Comparison of ENCODE assay signal across 8 cellular contexts in genomic region chr6:107460074-107460631, GRCh38. TPM values are rescaled to one million over a fixed set of nuclear protein-coding genes. Genes with fewer than 3 reads are reported as not detected.
A peak's percentile ranks its signal among the peaks of the same experiment; 100 is the strongest.
DNase-seq lines count a peak whose midpoint lies in the region; ATAC-seq and TF ChIP-seq lines count a peak whose summit lies in the region.

No MANE protein-coding gene starts in this region.

- H3K36me3 ChIP-seq in CD8-positive, alpha-beta T cell (ENCODE audit: insufficient read depth, low read length) = no peaks in the 10 kb centered on the region
- H3K36me3 ChIP-seq in breast epithelium (no peaks in the 10 kb centered on the region), mesendoderm (ENCODE audit: control insufficient read depth, insufficient read depth, low read length) (no peaks in the 10 kb centered on the region), vagina (no peaks in the 10 kb centered on the region)

- no peak overlapping the region for H2BK5ac ChIP-seq in mesendoderm (ENCODE audit: low read length)

- H3K27ac Mint-ChIP-seq in CD8-positive, alpha-beta T cell = peak overlapping the region; percentile 98

- H3K4me2 ChIP-seq in mesendoderm (ENCODE audit: low read length) = peak overlapping the region; percentile 39

- H3K4ac ChIP-seq in mesendoderm (ENCODE audit: low read depth, low read length) = no peak overlapping the region

- H3K27me3 Mint-ChIP-seq in CD8-positive, alpha-beta T cell (ENCODE audit: low read depth) = no peaks in the 10 kb centered on the region

- no peak overlapping the region for H2AK5ac ChIP-seq in mesendoderm (ENCODE audit: low read length)

- no peak for TF ChIP-seq CTCF in CD8-positive, alpha-beta T cell (IDR thresholded peaks at IDR 0.05)
- TF ChIP-seq CTCF in NB4 (IDR thresholded peaks at IDR 0.05; ENCODE audit: low read depth, low read length) = no peak
- no peak for TF ChIP-seq CTCF in breast epithelium (IDR thresholded peaks at IDR 0.05)
- TF ChIP-seq CTCF in vagina (IDR thresholded peaks at IDR 0.05) = peak in 1 of 3 experiments; percentile 8

- no peak overlapping the region for H4K8ac ChIP-seq in mesendoderm (ENCODE audit: low read depth, low read length)

- no peak overlapping the region for H2BK120ac ChIP-seq in mesendoderm (ENCODE audit: low read depth, low read length)

- H3K36me3 Mint-ChIP-seq in CD8-positive, alpha-beta T cell = peaks cover 23% of the 10 kb centered on the region

- H3K79me2 ChIP-seq in mesendoderm (ENCODE audit: control insufficient read depth, insufficient read depth, low read length) = no peaks in the 10 kb centered on the region

- H3K56ac ChIP-seq in mesendoderm (ENCODE audit: low read length) = peak overlapping the region; percentile 82

- H3K4me3 ChIP-seq in CD8-positive, alpha-beta T cell (ENCODE audit: low read depth, low read length) = peak overlapping the region; percentile 93
- H3K4me3 ChIP-seq in NB4 (ENCODE audit: low read depth, low read length) (peak overlapping the region; percentile 96), breast epithelium (peak overlapping the region; percentile 78 to 83 (median 80)), mesendoderm (ENCODE audit: low read length) (peak overlapping the region; percentile 8), vagina (peak overlapping the region; percentile 88 to 92)

- peak overlapping the region; percentile 69 for H3K27ac ChIP-seq in CD8-positive, alpha-beta T cell (ENCODE audit: low read depth, low read length)
- H3K27ac ChIP-seq in breast epithelium = peak overlapping the region; percentile 82 to 95
- H3K27ac ChIP-seq in mesendoderm (ENCODE audit: low read depth, low read length) = no peak overlapping the region
- H3K27ac ChIP-seq in vagina = peak overlapping the region; percentile 81

- no peak overlapping the region for H2BK15ac ChIP-seq in mesendoderm (replicated peaks; ENCODE audit: low read depth)

- peaks cover 14% of the 10 kb centered on the region for H3K4me1 ChIP-seq in CD8-positive, alpha-beta T cell (ENCODE audit: insufficient read depth, low read length)
- peaks cover 0 to 3% of the 10 kb centered on the region in 2 donors for H3K4me1 ChIP-seq in breast epithelium
- peaks cover 2% of the 10 kb centered on the region for H3K4me1 ChIP-seq in mesendoderm (ENCODE audit: control insufficient read depth, low read depth, low read length)
- peaks cover 18% of the 10 kb centered on the region for H3K4me1 ChIP-seq in vagina

- H3K4me1 Mint-ChIP-seq in CD8-positive, alpha-beta T cell (ENCODE audit: low read depth) = peaks cover 28% of the 10 kb centered on the region

- H4K5ac ChIP-seq in mesendoderm (ENCODE audit: low read length) = no peak overlapping the region

- H3K4me3 Mint-ChIP-seq in CD8-positive, alpha-beta T cell = peak overlapping the region; percentile 98

- POLR2A ChIA-PET in CD8-positive, alpha-beta T cell (lab: Charles Lee) = interaction anchor here (1.0 to 1.5 kb wide), 9 partner anchors 8 to 801 kb away, joined by 3 to 6 read pairs (median 4); partner anchors contain the start of genes BEND3 and SOBP

- H3K27me3 ChIP-seq in CD8-positive, alpha-beta T cell (ENCODE audit: insufficient read depth, low read length) = no peaks in the 10 kb centered on the region
- H3K27me3 ChIP-seq in breast epithelium (no peaks in the 10 kb centered on the region), mesendoderm (ENCODE audit: insufficient read depth, low read length, poor library complexity) (no peaks in the 10 kb centered on the region), vagina (no peaks in the 10 kb centered on the region)

- intact Hi-C loops in CD8-positive, alpha-beta T cell (cut with DNase I, micrococcal nuclease) = loop anchor here in 1 of 2 experiments (2.0 to 10.0 kb wide), 5 partner anchors 29 to 835 kb away; partner anchors contain the start of genes OSTM1, QRSL1, RTN4IP1 and SEC63
- intact Hi-C loops in breast epithelium (cut with DNase I; ENCODE audit: low total_unique reads) = no loop called here
- intact Hi-C loops in vagina (cut with DNase I) = no loop called here

- no CpG with 5 or more reads among the region's 22 CpGs for WGBS in mesendoderm (ENCODE audit: extremely low coverage, insufficient coverage, low lambda C conversion rate)

- TF ChIP-seq POLR2A in NB4 (IDR thresholded peaks at IDR 0.05; ENCODE audit: extremely low read depth, insufficient read length) (no peak), breast epithelium (IDR thresholded peaks at IDR 0.05) (no peak), vagina (IDR thresholded peaks at IDR 0.05) (no peak)

- H3K9me3 Mint-ChIP-seq in CD8-positive, alpha-beta T cell = no peaks in the 10 kb centered on the region

- H3K9me3 ChIP-seq in CD8-positive, alpha-beta T cell (ENCODE audit: low read length) = no peaks in the 10 kb centered on the region
- H3K9me3 ChIP-seq in breast epithelium = no peaks in the 10 kb centered on the region
- no peaks in the 10 kb centered on the region for H3K9me3 ChIP-seq in vagina

- H3K23ac ChIP-seq in mesendoderm (ENCODE audit: low read length) = no peak overlapping the region

- CTCF ChIA-PET in CD8-positive, alpha-beta T cell (lab: Charles Lee) = interaction anchor here (0.7 to 1.5 kb wide), 4 partner anchors 10 to 498 kb away, joined by 3 to 7 read pairs (median 3); partner anchors contain the start of gene SEC63

- peaks cover 2% of the 10 kb centered on the region for H3K79me1 ChIP-seq in mesendoderm (ENCODE audit: low read length)

- H3K9ac ChIP-seq in mesendoderm (ENCODE audit: low read length) = peak overlapping the region; percentile 66

- ATAC-seq in CD8-positive, alpha-beta T cell = no peak
- ATAC-seq in HG03095 (IDR thresholded peaks at IDR 0.05; ENCODE audit: unreplicated experiment) (no peak), HG03039 (IDR thresholded peaks at IDR 0.05; ENCODE audit: unreplicated experiment) (no peak)

- H3K18ac ChIP-seq in mesendoderm (ENCODE audit: low read length) = peak overlapping the region; percentile 13

- no peak for DNase-seq in CD8-positive, alpha-beta T cell
- DNase-seq in NB4 (ENCODE audit: low read depth) (no peak), breast epithelium (ENCODE audit: low spot score in 2 of 2) (no peak), mesendoderm (no peak), vagina (ENCODE audit: extremely low spot score in 2 of 2) (no peak)
- no peak for DNase-seq in stimulated activated naive CD4-positive, alpha-beta T cell treated with Interleukin-2 at 50 U/mL for 16 hours (lab: John Stamatoyannopoulos, UW)

RNA-seq across cellular contexts. Expression of gene PDSS2, which starts 0.8 kb away (rescaled TPM):
- total RNA-seq in CD8-positive, alpha-beta T cell = 1 to 10 TPM; 3.7 to 4.7 TPM
- 10 to 100 TPM in 2 of 3 donors, 1 to 10 TPM in 1; 6.9 to 13.5 (median 11.1) TPM for total RNA-seq in breast epithelium
- polyA plus RNA-seq in mesendoderm (2013, experiment 1 of 2) = 7.5 TPM
- 7.7 TPM for polyA plus RNA-seq in mesendoderm (2013, experiment 2 of 2)
- 18.7 TPM for total RNA-seq in vagina

RNA-seq across cellular contexts. Expression of gene SOBP, which starts 29.8 kb away (rescaled TPM):
- total RNA-seq in CD8-positive, alpha-beta T cell = under 1 TPM; 0.19 to 0.44 TPM
- 1 to 10 TPM; 5.6 to 8.2 (median 7.0) TPM for total RNA-seq in breast epithelium
- 1.5 TPM for polyA plus RNA-seq in mesendoderm (2013, experiment 1 of 2)
- polyA plus RNA-seq in mesendoderm (2013, experiment 2 of 2) = 1.6 TPM
- 13.3 TPM for total RNA-seq in vagina

Comparison
In these comparisons a context has a peak if more than half of its experiments do, and no peak if none do; other contexts are left out.
1. H3K4me3 ChIP-seq: peak in every context shown above with its lines; median percentile 96 in NB4; 93 in CD8-positive, alpha-beta T cell; 90 in vagina; 80 in breast epithelium; 8 in mesendoderm.